In the genomic region with DNA sequence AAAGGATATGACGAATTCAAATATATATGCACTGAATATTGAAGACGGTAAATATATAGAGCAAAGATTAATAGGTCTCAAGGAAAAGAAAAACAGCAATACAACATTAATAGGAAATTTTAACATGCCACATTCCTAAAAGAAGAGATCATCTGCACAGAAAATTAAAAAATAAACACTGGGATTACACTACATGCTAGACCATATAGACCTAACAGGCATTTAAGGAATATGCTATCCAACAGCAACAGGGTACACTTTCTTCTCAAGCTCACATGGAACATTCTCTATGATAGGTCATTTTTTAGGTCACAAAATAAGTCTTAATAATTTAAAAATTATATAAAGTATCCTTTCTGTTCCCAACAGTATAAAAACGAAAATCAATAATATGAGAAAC, we compare ENCODE assay signal across 28 cellular contexts.
"Had no signal": no experiment of that assay in that cellular context is flagged by ENCODE, and none has a peak within 500 bp of the region (broad histone marks: within the 10 kb centered on the region; RNA-seq: fewer than 3 reads in every experiment).

No MANE protein-coding gene starts in this region.

- H3K4me3 ChIP-seq: left lung, lower lobe of right lung, pancreas, prostate gland, skin epidermis, stomach, testis, thyroid gland, transverse colon, upper lobe of left lung, vagina had no signal

- H3K9me3 ChIP-seq: lower lobe of right lung, pancreas, prostate gland, testis, thyroid gland, upper lobe of left lung, vagina had no signal

- FAIRE-seq: keratinocyte, pancreas had no signal

- H3K4me1 ChIP-seq: left lung, lower lobe of right lung, pancreas, prostate gland, stomach, testis, thyroid gland, upper lobe of left lung, vagina had no signal

- ATAC-seq: left cardiac atrium; left lung; lower lobe of right lung; naive thymus-derived CD8-positive, alpha-beta T cell; pancreas; right cardiac atrium; sciatic nerve; stimulated activated naive B cell treated with anti-CD40 and anti-IgM and Interleukin-4, amounts not matched to agents 10 μg/mL and 1 μg/mL and 100 μg/mL, for 72 hours; stimulated activated naive CD8-positive, alpha-beta T cell treated with anti-CD3 and anti-CD28 coated beads, Interleukin-15, Interleukin-2, amounts not matched to agents 100 U/mL and 50 U/mL, for 24 hours had no signal

- DNase-seq: kidney glomerular epithelial cell; left cardiac atrium; left lung; lower lobe of right lung; mammary epithelial cell; mesenchymal stem cell; naive thymus-derived CD8-positive, alpha-beta T cell; nucleus accumbens; pancreas; posterior cingulate gyrus; retina; right cardiac atrium; stimulated activated CD4-positive, alpha-beta T cell treated with anti-CD3 and anti-CD28 coated beads, Interleukin-12 subunit alpha, Interleukin-12 subunit beta, amount 100 ng/mL, for 4 hours; stimulated activated CD4-positive, alpha-beta T cell treated with anti-CD3 and anti-CD28 coated beads, Interleukin-15, amount 100 ng/mL, for 24 hours; stimulated activated CD4-positive, alpha-beta T cell treated with anti-CD3 and anti-CD28 coated beads, Interleukin-2, amount 100 ng/mL, for 24 hours; stimulated activated CD4-positive, alpha-beta T cell treated with anti-CD3 and anti-CD28 coated beads, Interleukin-4, amount 100 ng/mL, for 1 hour; stimulated activated naive B cell treated with anti-CD40 and anti-IgM and Interleukin-4, amounts not matched to agents 10 μg/mL and 1 μg/mL and 100 μg/mL, for 72 hours; stimulated activated naive CD8-positive, alpha-beta T cell treated with anti-CD3 and anti-CD28 coated beads, Interleukin-15, Interleukin-2, amounts not matched to agents 100 U/mL and 50 U/mL, for 24 hours; stomach; testis; thyroid gland; transverse colon; upper lobe of left lung had no signal

- H3K36me3 ChIP-seq: left lung, lower lobe of right lung, pancreas, prostate gland, stomach, thyroid gland, transverse colon, upper lobe of left lung, vagina had no signal

- H3K27me3 ChIP-seq: left lung, pancreas, stomach, testis, thyroid gland, transverse colon, upper lobe of left lung, vagina had no signal

- H3K27ac ChIP-seq: left lung, lower lobe of right lung, pancreas, prostate gland, skin epidermis, stomach, testis, thyroid gland, transverse colon, upper lobe of left lung, vagina had no signal
